ENCODE assay signal across 8 cellular contexts in the genomic region with DNA sequence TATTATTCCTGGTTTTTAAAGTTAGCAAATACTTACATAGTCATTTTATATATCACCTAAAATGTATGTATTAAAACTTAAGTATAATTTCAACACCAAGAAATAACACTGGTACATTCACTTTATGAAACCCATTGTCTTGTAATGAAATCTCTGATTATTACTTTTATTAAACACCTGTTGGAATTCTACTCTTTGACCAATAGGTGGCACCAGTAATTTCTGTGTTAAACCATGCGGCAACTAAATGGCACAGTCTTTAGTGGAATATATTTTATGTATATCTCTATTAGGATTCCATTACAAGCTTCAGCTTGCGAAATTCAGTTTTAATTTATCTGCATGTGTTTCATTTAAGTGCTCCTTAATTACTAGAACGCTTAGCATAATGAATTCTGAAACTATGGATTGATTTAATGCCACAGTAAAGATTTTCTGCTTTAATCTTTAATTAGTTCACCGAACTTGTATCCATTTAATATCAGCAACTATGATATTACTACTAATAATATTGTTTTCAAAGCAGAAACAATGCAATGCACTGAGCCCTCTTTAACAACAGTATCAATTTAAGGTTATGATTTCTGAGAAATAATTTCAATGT.
A peak's percentile ranks its signal among the peaks of the same experiment; 100 is the strongest.
DNase-seq lines count a peak whose midpoint lies in the region; ATAC-seq and TF ChIP-seq lines count a peak whose summit lies in the region.

No MANE protein-coding gene starts in this region.

- H3K36me3 ChIP-seq in body of pancreas (replicated peaks in 1 of 2; ENCODE audit: insufficient read depth in 1 of 2, low read depth in 2 of 2) = no peaks in the 10 kb centered on the region

- no peaks in the 10 kb centered on the region for H3K27me3 ChIP-seq in body of pancreas

- TF ChIP-seq CTCF in body of pancreas (IDR thresholded peaks at IDR 0.05) = peak; percentile 14 to 64 (median 52)

- no peak for TF ChIP-seq POLR2A in body of pancreas (IDR thresholded peaks at IDR 0.05)

- 26 to 28% methylated on average over 4 of the region's 4 CpGs for WGBS in body of pancreas, 2 donors

- H3K27ac ChIP-seq in body of pancreas (no peak overlapping the region), substantia nigra (ENCODE audit: low read depth, low read length, poor library complexity, severe bottlenecking) (no peak overlapping the region)

- no peak overlapping the region for H3K4me3 ChIP-seq in body of pancreas

- intact Hi-C loops in body of pancreas (cut with DNase I) = no loop called here

- no peaks in the 10 kb centered on the region for H3K4me1 ChIP-seq in body of pancreas

- H3K9me3 ChIP-seq in body of pancreas = no peaks in the 10 kb centered on the region

- ATAC-seq in HG02588 (IDR thresholded peaks at IDR 0.05; ENCODE audit: unreplicated experiment) = peak; percentile 64
- ATAC-seq in body of pancreas = no peak

- DNase-seq in NCI-H2081 (lab: John Stamatoyannopoulos, UW) = peak; percentile 65 to 72
- no peak for DNase-seq in NCI-H2081 treated with DMSO at 0.1 percent for 48 hours (lab: John Stamatoyannopoulos, UW)
- peak; percentile 65 for DNase-seq in NCI-H2029 treated with DMSO at 0.1 percent for 48 hours (lab: John Stamatoyannopoulos, UW)
- no peak for DNase-seq in body of pancreas
- peak; percentile 57 for DNase-seq in medulla oblongata (ENCODE audit: extremely low spot score)
- no peak for DNase-seq in effector CD8-positive, alpha-beta T cell (lab: John Stamatoyannopoulos, UW)
- no peak for DNase-seq in substantia nigra (lab: John Stamatoyannopoulos, UW)

Comparison
In these comparisons a context has a peak if more than half of its experiments do, and no peak if none do; other contexts are left out.
1. DNase-seq: peak in NCI-H2081 (2 of 2), NCI-H2029 treated with DMSO at 0.1 percent for 48 hours (single experiment) and medulla oblongata (single experiment); none in NCI-H2081 treated with DMSO at 0.1 percent for 48 hours (single experiment), body of pancreas (0 of 4), effector CD8-positive, alpha-beta T cell (single experiment) and substantia nigra (0 of 49).